Comparison of ENCODE assay signal across 16 cellular contexts in genomic region chr2:59184281-59185020, GRCh38.
DNase-seq lines count a peak whose midpoint lies in the region; ATAC-seq, FAIRE-seq and TF ChIP-seq lines count a peak whose summit lies in the region.
"Had no signal": no experiment of that assay in that cellular context is flagged by ENCODE, and none has a peak within 500 bp of the region (broad histone marks: within the 10 kb centered on the region; RNA-seq: fewer than 3 reads in every experiment).

No MANE protein-coding gene starts in this region.

- no peaks in the 10 kb centered on the region for H4K20me1 ChIP-seq in H1 (replicated peaks in 1 of 2; ENCODE audit: control insufficient read depth in 1 of 2, insufficient read depth in 2 of 2, low read length in 2 of 2)

- H3K27ac Mint-ChIP-seq in T-helper 17 cell: no peak overlapping the region
- H3K27ac Mint-ChIP-seq: activated CD4-positive, alpha-beta T cell treated with anti-CD3 and anti-CD28 coated beads, Interleukin-2, amount 10 ng/mL, durations not matched to agents 7 days and 5 days; CD4-positive, CD25-positive, alpha-beta regulatory T cell had no signal

- H3K79me1 ChIP-seq in H1 (ENCODE audit: low read depth, low read length): no peaks in the 10 kb centered on the region

- H3K4me1 Mint-ChIP-seq in T-helper 17 cell: no peaks in the 10 kb centered on the region
- H3K4me1 Mint-ChIP-seq: activated CD4-positive, alpha-beta T cell treated with anti-CD3 and anti-CD28 coated beads, Interleukin-2, amount 10 ng/mL, durations not matched to agents 7 days and 5 days; CD4-positive, CD25-positive, alpha-beta regulatory T cell had no signal

- H3K27me3 Mint-ChIP-seq in T-helper 17 cell: no peaks in the 10 kb centered on the region
- H3K27me3 Mint-ChIP-seq: activated CD4-positive, alpha-beta T cell treated with anti-CD3 and anti-CD28 coated beads, Interleukin-2, amount 10 ng/mL, durations not matched to agents 7 days and 5 days; CD4-positive, CD25-positive, alpha-beta regulatory T cell had no signal

- TF ChIP-seq RAD21 in H1 (IDR thresholded peaks at IDR 0.05 in 1 of 2, conservative IDR thresholded peaks at IDR 0.05 in 1 of 2; ENCODE audit: low read depth in 2 of 2, low read length in 2 of 2): no peak

- H3K4me3 ChIP-seq in H1 (ENCODE audit: extremely low read depth in 1 of 4, insufficient read depth in 2 of 4, low read depth in 3 of 4, low read length in 4 of 4): no peak overlapping the region
- no peak overlapping the region for H3K4me3 ChIP-seq in ovary
- H3K4me3 ChIP-seq: dorsolateral prefrontal cortex, pancreas had no signal

- no peak overlapping the region for H3K56ac ChIP-seq in H1 (replicated peaks; ENCODE audit: insufficient read length, low read depth, low read length)

- H3K18ac ChIP-seq in H1 (ENCODE audit: extremely low read depth, low read length): no peak overlapping the region

- POLR2A ChIA-PET in H1 (lab: Charles Lee; ENCODE audit: partially characterized antibody): no interaction called here

- H3K23ac ChIP-seq in H1 (ENCODE audit: insufficient read length): no peak overlapping the region

- H3K79me2 ChIP-seq in H1 (ENCODE audit: control insufficient read depth in 1 of 2, insufficient read depth in 2 of 2, low read length in 2 of 2): no peaks in the 10 kb centered on the region

- no peak overlapping the region for H3K14ac ChIP-seq in H1 (ENCODE audit: insufficient read length)

- no peak overlapping the region for H4K5ac ChIP-seq in H1 (ENCODE audit: insufficient read length, low read depth, low read length)

- DNase-seq in GDM1 (lab: John Stamatoyannopoulos, UW): peak; percentile 53
- DNase-seq in NCI-H69 (lab: John Stamatoyannopoulos, UW): peak; percentile 67
- no peak for DNase-seq in H1 (ENCODE audit: low read depth in 1 of 2, low spot score in 2 of 2)
- DNase-seq in ovary: peak in 2 of 5 donors; percentile 24 to 31
- no peak for DNase-seq in activated T-cell treated with anti-CD3 and anti-CD28 coated beads, Interleukin-2, amount 50 U/mL, for 48 hours
- no peak for DNase-seq in COLO668 (lab: John Stamatoyannopoulos, UW; ENCODE audit: unreplicated experiment)
- no peak for DNase-seq in T-helper 17 cell
- DNase-seq: activated CD4-positive, alpha-beta T cell treated with anti-CD3 and anti-CD28 coated beads, Interleukin-2, amount 10 ng/mL, durations not matched to agents 7 days and 5 days; activated naive CD4-positive, alpha-beta T cell treated with Interleukin-2 at 50 U/mL for 16 hours; CD4-positive, CD25-positive, alpha-beta regulatory T cell; left ventricle myocardium superior; NCI-H1048; pancreas; stimulated activated naive CD8-positive, alpha-beta T cell treated with anti-CD3 and anti-CD28 coated beads, Interleukin-15, Interleukin-2, amounts not matched to agents 100 U/mL and 50 U/mL, for 24 hours had no signal

- H2BK12ac ChIP-seq in H1 (ENCODE audit: low read depth, low read length): no peak overlapping the region

- intact Hi-C loops in ovary (cut with DNase I): no loop called here

- H3K27me3 ChIP-seq in H1 (replicated peaks in 1 of 4; ENCODE audit: control insufficient read depth in 3 of 4, extremely low read depth in 1 of 4, insufficient read depth in 3 of 4, low read length in 3 of 4) (peaks cover 0 to 9% (median 3%) of the 10 kb centered on the region in 4 experiments; a peak in 4 of 7 replicates), ovary (no peaks in the 10 kb centered on the region)
- H3K27me3 ChIP-seq: pancreas had no signal

- no peak overlapping the region for H3K4me2 ChIP-seq in H1 (ENCODE audit: insufficient read depth in 1 of 2, low read depth in 2 of 2, low read length in 2 of 2)

- H3K36me3 ChIP-seq in H1 (ENCODE audit: control insufficient read depth in 2 of 4, insufficient read depth in 4 of 4, low read length in 3 of 4) (no peaks in the 10 kb centered on the region), ovary (no peaks in the 10 kb centered on the region)
- H3K36me3 ChIP-seq: pancreas had no signal

- H3K4me1 ChIP-seq in H1 (replicated peaks in 1 of 4; ENCODE audit: control insufficient read depth in 3 of 4, insufficient read depth in 4 of 4, low read length in 3 of 4) (peaks cover 0 to 3% (median 2%) of the 10 kb centered on the region in 4 experiments; a peak in 4 of 7 replicates), ovary (ENCODE audit: insufficient read depth) (peaks cover 14% of the 10 kb centered on the region)
- H3K4me1 ChIP-seq: pancreas had no signal

- no peak overlapping the region for H2BK15ac ChIP-seq in H1 (ENCODE audit: low read length)

- H2AK5ac ChIP-seq in H1 (ENCODE audit: low read depth, low read length): no peak overlapping the region

- no peak overlapping the region for H2BK5ac ChIP-seq in H1 (ENCODE audit: low read depth, low read length)

- no peak overlapping the region for H4K8ac ChIP-seq in H1 (ENCODE audit: extremely low read depth, insufficient read depth, low read length)

- 77% methylated on average over 6 of the region's 6 CpGs; no CpG with 5 or more reads in 1 of the 2 experiments for WGBS in H1 (ENCODE audit: extremely low coverage in 1 of 2, insufficient coverage in 1 of 2, insufficient read length in 1 of 2, insufficient replicate concordance in 2 of 2, low coverage in 1 of 2, low lambda C conversion rate in 2 of 2, missing lambda C conversion rate in 1 of 2), 2 experiments
- WGBS in ovary, 3 donors: 9 to 18% (median 14%) methylated on average over 6 of the region's 6 CpGs

- H3K27ac ChIP-seq in H1 (ENCODE audit: low read depth, low read length): no peak overlapping the region
- H3K27ac ChIP-seq in ovary: peak overlapping the region; percentile 57 to 62
- H3K27ac ChIP-seq: dorsolateral prefrontal cortex, pancreas had no signal

- FAIRE-seq in H1 (lab: Jason Lieb, UNC): no peak
- FAIRE-seq: pancreas had no signal

- H3K36me3 Mint-ChIP-seq in T-helper 17 cell (ENCODE audit: low read depth): no peaks in the 10 kb centered on the region
- H3K36me3 Mint-ChIP-seq: CD4-positive, CD25-positive, alpha-beta regulatory T cell had no signal

- H2BK20ac ChIP-seq in H1 (ENCODE audit: low read length): no peak overlapping the region

- ATAC-seq in HG03460 (IDR thresholded peaks at IDR 0.05; ENCODE audit: unreplicated experiment) (no peak), T-helper 17 cell (no peak)
- ATAC-seq: left ventricle myocardium superior; stimulated activated naive CD8-positive, alpha-beta T cell treated with anti-CD3 and anti-CD28 coated beads, Interleukin-15, Interleukin-2, amounts not matched to agents 100 U/mL and 50 U/mL, for 24 hours had no signal

- H3K9me3 ChIP-seq in H1 (ENCODE audit: insufficient read depth in 2 of 2, low read depth in 1 of 2, low read length in 1 of 2) (no peaks in the 10 kb centered on the region), ovary (no peaks in the 10 kb centered on the region), T-helper 17 cell (ENCODE audit: control insufficient read depth, low read length, poor library complexity, severe bottlenecking) (no peaks in the 10 kb centered on the region)
- H3K9me3 ChIP-seq: pancreas had no signal

- no peak overlapping the region for H3K4me3 Mint-ChIP-seq in T-helper 17 cell
- H3K4me3 Mint-ChIP-seq: activated CD4-positive, alpha-beta T cell treated with anti-CD3 and anti-CD28 coated beads, Interleukin-2, amount 10 ng/mL, durations not matched to agents 7 days and 5 days; CD4-positive, CD25-positive, alpha-beta regulatory T cell had no signal

- no peak overlapping the region for H3K4ac ChIP-seq in H1 (replicated peaks; ENCODE audit: insufficient read length, low read depth, low read length)

- TF ChIP-seq EP300 in H1 (IDR thresholded peaks at IDR 0.05; ENCODE audit: borderline replicate concordance in 1 of 2, low read depth in 2 of 2, low read length in 2 of 2) (no peak), ovary (IDR thresholded peaks at IDR 0.05) (no peak)

- CTCF ChIA-PET in H1 (lab: Charles Lee; ENCODE audit: partially characterized antibody): interaction anchor here (0.8 to 1.3 kb wide), 3 partner anchors 157 to 543 kb away, joined by 3 to 4 read pairs (median 3); no protein-coding TSS in a partner anchor

- no peak for TF ChIP-seq CTCF in H1 (IDR thresholded peaks at IDR 0.05; ENCODE audit: control extremely low read depth in 1 of 3, insufficient read depth in 1 of 3, low read depth in 1 of 3, low read length in 3 of 3)
- no peak for TF ChIP-seq CTCF in ovary (IDR thresholded peaks at IDR 0.05)

- H3K23me2 ChIP-seq in H1 (ENCODE audit: low read depth, low read length): no peaks in the 10 kb centered on the region; the same call in 1 of the 2 replicates

- H2BK120ac ChIP-seq in H1 (replicated peaks; ENCODE audit: low read depth, low read length): no peak overlapping the region

- H2AFZ ChIP-seq in H1 (ENCODE audit: low read length): peak overlapping the region; percentile 35; the same call in 1 of the 2 replicates

- H4K91ac ChIP-seq in H1 (replicated peaks; ENCODE audit: insufficient read length, low read length): no peak overlapping the region

- H3K9ac ChIP-seq in H1 (replicated peaks in 1 of 4; ENCODE audit: extremely low read depth in 1 of 4, low read depth in 3 of 4, low read length in 3 of 4): no peak overlapping the region; a peak in 1 of 7 replicates

- TF ChIP-seq POLR2A in H1 (IDR thresholded peaks at IDR 0.05; ENCODE audit: control extremely low read depth in 1 of 2, low read depth in 2 of 2, low read length in 2 of 2) (no peak), ovary (IDR thresholded peaks at IDR 0.05) (no peak)

TF ChIP-seq in H1, 55 proteins besides CTCF, POLR2A, EP300 and RAD21 (continues in another document):
- TF ChIP-seq, protein P1, sequence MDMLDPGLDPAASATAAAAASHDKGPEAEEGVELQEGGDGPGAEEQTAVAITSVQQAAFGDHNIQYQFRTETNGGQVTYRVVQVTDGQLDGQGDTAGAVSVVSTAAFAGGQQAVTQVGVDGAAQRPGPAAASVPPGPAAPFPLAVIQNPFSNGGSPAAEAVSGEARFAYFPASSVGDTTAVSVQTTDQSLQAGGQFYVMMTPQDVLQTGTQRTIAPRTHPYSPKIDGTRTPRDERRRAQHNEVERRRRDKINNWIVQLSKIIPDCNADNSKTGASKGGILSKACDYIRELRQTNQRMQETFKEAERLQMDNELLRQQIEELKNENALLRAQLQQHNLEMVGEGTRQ (IDR thresholded peaks at IDR 0.05; ENCODE audit: low read length): no peak
- TF ChIP-seq CREB1 (IDR thresholded peaks at IDR 0.05) (no peak), CBX8 (IDR thresholded peaks at IDR 0.05; ENCODE audit: borderline replicate concordance, low read depth, low read length) (no peak), GTF2F1 (IDR thresholded peaks at IDR 0.05; ENCODE audit: borderline replicate concordance, low read depth, low read length) (no peak), BRCA1 (IDR thresholded peaks at IDR 0.05; ENCODE audit: low read depth, low read length) (no peak), FOSL1 (IDR thresholded peaks at IDR 0.05; ENCODE audit: insufficient read depth, low read depth, low read length) (no peak), POLR2AphosphoS5 (IDR thresholded peaks at IDR 0.05; ENCODE audit: low read depth, low read length) (no peak), PHF8 (conservative IDR thresholded peaks at IDR 0.05; ENCODE audit: low read depth, low read length) (no peak), KDM5A (IDR thresholded peaks at IDR 0.05; ENCODE audit: low read length) (no peak), ASH2L (IDR thresholded peaks at IDR 0.05; ENCODE audit: low read length) (no peak)

Comparison
In these comparisons a context has a peak if more than half of its experiments do, and no peak if none do; other contexts are left out.
1. DNase-seq: peak in GDM1 (single experiment) and NCI-H69 (single experiment); none in H1 (0 of 2), activated T-cell treated with anti-CD3 and anti-CD28 coated beads, Interleukin-2, amount 50 U/mL, for 48 hours (0 of 2), COLO668 (single experiment) and T-helper 17 cell (0 of 3).